23 cellular contexts compared by ENCODE assay signal in genomic region chr9:107119294-107119693, GRCh38.
"Had no signal": no experiment of that assay in that cellular context is flagged by ENCODE, and none has a peak within 500 bp of the region (broad histone marks: within the 10 kb centered on the region; RNA-seq: fewer than 3 reads in every experiment).

No MANE protein-coding gene starts in this region.

- FAIRE-seq: endometrium, islet of Langerhans, small intestine had no signal

- H3K4me1 Mint-ChIP-seq: mesothelial cell of epicardium, neural crest cell had no signal

- H3K4me1 ChIP-seq: lower lobe of right lung, stomach had no signal

- ATAC-seq: esophagus mucosa, gastrocnemius medialis, left lobe of liver, lower lobe of right lung, natural killer cell had no signal

- DNase-seq: cortex of kidney; effector memory CD4-positive, alpha-beta T cell; gastrocnemius medialis; glutamatergic neuron; hippocampal formation; kidney glomerular epithelial cell; lower lobe of right lung; natural killer cell; posterior cingulate gyrus; small intestine; stimulated activated CD4-positive, alpha-beta T cell treated with anti-CD3 and anti-CD28 coated beads, Interleukin-12 subunit alpha, Interleukin-12 subunit beta, amount 100 ng/mL, for 4 hours; stimulated activated naive CD4-positive, alpha-beta T cell; stomach; substantia nigra; transverse colon had no signal

- H3K4me3 Mint-ChIP-seq: memory B cell, mesothelial cell of epicardium, natural killer cell, neural crest cell had no signal

- H3K9me3 Mint-ChIP-seq: memory B cell, mesothelial cell of epicardium, natural killer cell, neural crest cell had no signal

- H3K36me3 Mint-ChIP-seq: memory B cell, mesothelial cell of epicardium, natural killer cell had no signal

- H3K27ac ChIP-seq: gastrocnemius medialis, lower lobe of right lung, stomach, thoracic aorta, transverse colon had no signal

- H3K4me3 ChIP-seq: gastrocnemius medialis, lower lobe of right lung, stomach, thoracic aorta, transverse colon had no signal

- H3K27ac Mint-ChIP-seq: memory B cell, mesothelial cell of epicardium, natural killer cell had no signal

- H3K9me3 ChIP-seq: gastrocnemius medialis, lower lobe of right lung, stomach, thoracic aorta, transverse colon had no signal

- H3K27me3 ChIP-seq: gastrocnemius medialis, stomach, transverse colon had no signal
